ENCODE assay signal across 15 cellular contexts in the genomic region with DNA sequence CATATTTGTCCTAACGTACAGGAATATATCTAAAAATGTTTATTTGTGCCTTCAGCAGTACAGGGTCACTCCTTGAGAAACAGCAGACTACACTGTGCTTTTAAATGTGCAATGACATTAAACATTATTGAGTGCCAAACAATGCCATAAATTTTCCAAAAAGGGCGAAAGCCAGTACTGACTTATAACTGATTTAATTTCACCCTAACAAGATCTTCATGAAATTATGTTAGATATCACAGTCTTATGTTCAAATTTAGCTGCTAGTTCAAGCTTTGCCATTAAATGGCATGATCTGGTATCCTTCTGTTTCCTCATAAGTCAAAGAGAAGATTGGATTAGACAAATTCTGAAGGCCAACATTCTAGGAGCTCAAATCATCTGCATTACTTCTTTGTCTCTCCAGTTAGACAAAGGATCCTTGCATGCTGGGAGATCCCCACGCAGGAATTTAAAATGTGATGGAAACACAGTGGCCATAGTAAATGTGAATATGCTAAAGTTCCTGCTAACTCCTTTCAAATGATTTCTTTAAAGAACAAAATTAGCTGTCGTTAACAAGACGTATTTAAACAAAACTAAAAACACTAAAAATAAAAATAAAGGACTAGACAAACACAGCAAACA. TPM values are rescaled to one million over a fixed set of nuclear protein-coding genes. Genes with fewer than 3 reads are reported as not detected.
DNase-seq lines count a peak whose midpoint lies in the region; TF ChIP-seq lines count a peak whose summit lies in the region.
"Had no signal": no experiment of that assay in that cellular context is flagged by ENCODE, and none has a peak within 500 bp of the region (broad histone marks: within the 10 kb centered on the region; RNA-seq: fewer than 3 reads in every experiment).

No MANE protein-coding gene starts in this region.

- no peaks in the 10 kb centered on the region for H3K27me3 ChIP-seq in SK-N-SH (ENCODE audit: insufficient read depth)
- H3K27me3 ChIP-seq in spleen (replicated peaks in 1 of 7): no peaks in the 10 kb centered on the region
- no peaks in the 10 kb centered on the region for H3K27me3 ChIP-seq in thyroid gland

- H3K4me2 ChIP-seq in SK-N-SH (no peak overlapping the region), OCI-LY7 (ENCODE audit: low read length) (no peak overlapping the region)

- CTCF ChIA-PET in SK-N-SH (lab: Yijun Ruan, JAX): interaction anchor here (1.3 kb wide), 1 partner anchor 20 kb away, joined by 3 read pairs; no protein-coding TSS in a partner anchor
- CTCF ChIA-PET in OCI-LY7 (lab: Charles Lee; ENCODE audit: unreplicated experiment): no interaction called here

- BruUV-seq in OCI-LY7 (replicated peaks; lab: Mats Ljungman, UMichigan): no TSS peak

- TF ChIP-seq CTCF in SK-N-SH (IDR thresholded peaks at IDR 0.05) (no peak), progenitor cell of endocrine pancreas (IDR thresholded peaks at IDR 0.05; ENCODE audit: unreplicated experiment) (no peak), OCI-LY7 (conservative IDR thresholded peaks at IDR 0.05; ENCODE audit: low read length) (no peak), spleen (IDR thresholded peaks at IDR 0.05 in 8 of 11, conservative IDR thresholded peaks at IDR 0.05 in 3 of 11) (no peak), thyroid gland (IDR thresholded peaks at IDR 0.05) (no peak)

- H3F3A ChIP-seq in SK-N-SH (replicated peaks; ENCODE audit: insufficient read depth): no peaks in the 10 kb centered on the region

- no peak for TF ChIP-seq RAD21 in SK-N-SH (IDR thresholded peaks at IDR 0.05; ENCODE audit: low read length)

- intact Hi-C loops in OCI-LY7 (cut with micrococcal nuclease; ENCODE audit: unreplicated experiment): no loop called here
- intact Hi-C loops in spleen (cut with DNase I; ENCODE audit: low total_unique reads): no loop called here
- intact Hi-C loops in thyroid gland (cut with DNase I): no loop called here

- TF ChIP-seq POLR2A in spleen (IDR thresholded peaks at IDR 0.05): no peak
- no peak for TF ChIP-seq POLR2A in thyroid gland (IDR thresholded peaks at IDR 0.05)

- H3K9ac ChIP-seq in SK-N-SH: no peak overlapping the region

- H3K9me2 ChIP-seq in SK-N-SH (no peaks in the 10 kb centered on the region), OCI-LY7 (ENCODE audit: insufficient read depth, low read length) (no peaks in the 10 kb centered on the region)

- H3K9me3 ChIP-seq in SK-N-SH (no peaks in the 10 kb centered on the region), OCI-LY7 (ENCODE audit: low read length) (no peaks in the 10 kb centered on the region), spleen (no peaks in the 10 kb centered on the region), thyroid gland (no peaks in the 10 kb centered on the region)

- WGBS in SK-N-SH (ENCODE audit: low lambda C conversion rate): 64% methylated on average over 5 of the region's 5 CpGs
- WGBS in spleen, 5 donors: 88 to 93% (median 91%) methylated on average over 5 of the region's 5 CpGs
- WGBS in thyroid gland, 2 donors: 89 to 93% methylated on average over 5 of the region's 5 CpGs

- H3K79me2 ChIP-seq in SK-N-SH (ENCODE audit: insufficient read depth): no peaks in the 10 kb centered on the region
- H3K79me2 ChIP-seq in OCI-LY7 (ENCODE audit: insufficient read depth, low read depth, low read length): no peaks in the 10 kb centered on the region

- H3K27ac ChIP-seq in SK-N-SH (ENCODE audit: low read depth in 2 of 2, low read length in 1 of 2) (no peak overlapping the region), OCI-LY7 (ENCODE audit: low read depth, low read length, poor library complexity, severe bottlenecking) (no peak overlapping the region), spleen (no peak overlapping the region), thyroid gland (no peak overlapping the region)

- H3K27ac Mint-ChIP-seq in progenitor cell of endocrine pancreas: peak overlapping the region; percentile 7
- H3K27ac Mint-ChIP-seq: B cell; CD8-positive, alpha-beta T cell had no signal

- H4K20me1 ChIP-seq in SK-N-SH (ENCODE audit: insufficient read depth): no peaks in the 10 kb centered on the region
- H4K20me1 ChIP-seq in OCI-LY7 (ENCODE audit: insufficient read depth, low read length): no peaks in the 10 kb centered on the region

- no peaks in the 10 kb centered on the region for H3K36me3 Mint-ChIP-seq in progenitor cell of endocrine pancreas (ENCODE audit: insufficient read depth)
- H3K36me3 Mint-ChIP-seq: CD8-positive, alpha-beta T cell had no signal

- peak in 1 of 2 experiments; percentile 64; a peak in 1 of 4 replicates for TF ChIP-seq EP300 in SK-N-SH (IDR thresholded peaks at IDR 0.05; ENCODE audit: borderline replicate concordance in 1 of 2, low read depth in 1 of 2, low read length in 1 of 2)

- H3K9me3 Mint-ChIP-seq in progenitor cell of endocrine pancreas (ENCODE audit: low read depth): no peaks in the 10 kb centered on the region
- H3K9me3 Mint-ChIP-seq: CD8-positive, alpha-beta T cell had no signal

- DNase-seq in Ammon's horn (ENCODE audit: low spot score) (peak; percentile 37), SK-N-SH (no peak), globus pallidus (ENCODE audit: low spot score) (peak; percentile 68), progenitor cell of endocrine pancreas (ENCODE audit: low spot score, unreplicated experiment) (no peak), OCI-LY7 (ENCODE audit: low spot score) (no peak), spleen (no peak), SKM-1 treated with dmso at 0.1 percent for 144 hours (lab: John Stamatoyannopoulos, UW; ENCODE audit: unreplicated experiment) (no peak), thyroid gland (no peak)
- DNase-seq: CD8-positive, alpha-beta T cell; GF-D8; NCI-H1417 treated with DMSO at 0.1 percent for 48 hours; NCI-H2029; NCI-H526; SHP77 treated with DMSO at 0.1 percent for 48 hours had no signal

- H3K4me3 ChIP-seq in SK-N-SH (ENCODE audit: low read depth in 2 of 2, low read length in 1 of 2) (no peak overlapping the region), OCI-LY7 (ENCODE audit: low read depth, low read length, poor library complexity, severe bottlenecking) (no peak overlapping the region), spleen (no peak overlapping the region), thyroid gland (replicated peaks in 1 of 3) (no peak overlapping the region)

- no peaks in the 10 kb centered on the region for H3K27me3 Mint-ChIP-seq in progenitor cell of endocrine pancreas
- H3K27me3 Mint-ChIP-seq: B cell had no signal

- no peak overlapping the region for H3K4me3 Mint-ChIP-seq in progenitor cell of endocrine pancreas (ENCODE audit: low read depth)
- H3K4me3 Mint-ChIP-seq: B cell; CD8-positive, alpha-beta T cell had no signal

- no peaks in the 10 kb centered on the region for H3K4me1 Mint-ChIP-seq in progenitor cell of endocrine pancreas (ENCODE audit: low read depth)

- POLR2A ChIA-PET in SK-N-SH (lab: Yijun Ruan, JAX) (no interaction called here), OCI-LY7 (lab: Charles Lee) (no interaction called here)

- no peak overlapping the region for H2AFZ ChIP-seq in SK-N-SH (ENCODE audit: low read depth)
- no peak overlapping the region for H2AFZ ChIP-seq in OCI-LY7 (ENCODE audit: low read length)

- H3K36me3 ChIP-seq in SK-N-SH (replicated peaks in 1 of 2; ENCODE audit: control insufficient read depth in 1 of 2, insufficient read depth in 2 of 2, low read length in 1 of 2) (no peaks in the 10 kb centered on the region), OCI-LY7 (ENCODE audit: insufficient read depth, low read length) (no peaks in the 10 kb centered on the region), spleen (no peaks in the 10 kb centered on the region), thyroid gland (no peaks in the 10 kb centered on the region)

- H3K4me1 ChIP-seq in SK-N-SH (ENCODE audit: control insufficient read depth in 1 of 2, insufficient read depth in 2 of 2, low read depth in 1 of 2, low read length in 1 of 2): no peaks in the 10 kb centered on the region; a peak in 2 of 4 replicates
- H3K4me1 ChIP-seq in OCI-LY7 (ENCODE audit: insufficient read depth, low read length, poor library complexity, severe bottlenecking): no peaks in the 10 kb centered on the region
- H3K4me1 ChIP-seq in spleen: peaks cover 0 to 15% (median 0%) of the 10 kb centered on the region in 6 donors
- H3K4me1 ChIP-seq in thyroid gland: no peaks in the 10 kb centered on the region

TF ChIP-seq in SK-N-SH, 30 proteins besides CTCF, POLR2A, EP300 and RAD21:
- TF ChIP-seq, protein P1, sequence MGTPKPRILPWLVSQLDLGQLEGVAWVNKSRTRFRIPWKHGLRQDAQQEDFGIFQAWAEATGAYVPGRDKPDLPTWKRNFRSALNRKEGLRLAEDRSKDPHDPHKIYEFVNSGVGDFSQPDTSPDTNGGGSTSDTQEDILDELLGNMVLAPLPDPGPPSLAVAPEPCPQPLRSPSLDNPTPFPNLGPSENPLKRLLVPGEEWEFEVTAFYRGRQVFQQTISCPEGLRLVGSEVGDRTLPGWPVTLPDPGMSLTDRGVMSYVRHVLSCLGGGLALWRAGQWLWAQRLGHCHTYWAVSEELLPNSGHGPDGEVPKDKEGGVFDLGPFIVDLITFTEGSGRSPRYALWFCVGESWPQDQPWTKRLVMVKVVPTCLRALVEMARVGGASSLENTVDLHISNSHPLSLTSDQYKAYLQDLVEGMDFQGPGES (IDR thresholded peaks at IDR 0.05; ENCODE audit: low read depth, low read length): no peak
- TF ChIP-seq FOSL2 (IDR thresholded peaks at IDR 0.05; ENCODE audit: borderline replicate concordance, low read depth) (no peak), RCOR1 (IDR thresholded peaks at IDR 0.05; ENCODE audit: low read length) (no peak), GATA2 (CRISPR knock-in tag; IDR thresholded peaks at IDR 0.05) (peak; percentile 58; the same call in 1 of the 2 replicates), NFIC (IDR thresholded peaks at IDR 0.05; ENCODE audit: borderline replicate concordance) (no peak)
- TF ChIP-seq, protein P2, sequence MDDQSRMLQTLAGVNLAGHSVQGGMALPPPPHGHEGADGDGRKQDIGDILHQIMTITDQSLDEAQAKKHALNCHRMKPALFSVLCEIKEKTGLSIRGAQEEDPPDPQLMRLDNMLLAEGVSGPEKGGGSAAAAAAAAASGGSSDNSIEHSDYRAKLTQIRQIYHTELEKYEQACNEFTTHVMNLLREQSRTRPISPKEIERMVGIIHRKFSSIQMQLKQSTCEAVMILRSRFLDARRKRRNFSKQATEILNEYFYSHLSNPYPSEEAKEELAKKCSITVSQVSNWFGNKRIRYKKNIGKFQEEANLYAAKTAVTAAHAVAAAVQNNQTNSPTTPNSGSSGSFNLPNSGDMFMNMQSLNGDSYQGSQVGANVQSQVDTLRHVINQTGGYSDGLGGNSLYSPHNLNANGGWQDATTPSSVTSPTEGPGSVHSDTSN (IDR thresholded peaks at IDR 0.05): no peak

RNA-seq across cellular contexts. Expression of a gene that starts 39.9 kb away (rescaled TPM):
- polyA plus RNA-seq in SK-N-SH (2012; rRNA removed) (9.1 and 12.2 TPM in 2 replicates), spleen (10 to 100 TPM; 36.3 to 46.6 (median 40.8) TPM)
- polyA plus RNA-seq in SK-N-SH (2012; cell fraction: cytosol; rRNA removed): 12.5 and 15.3 TPM in 2 replicates
- 20.3 and 21.2 TPM in 2 replicates for polyA plus RNA-seq in SK-N-SH (2012; cell fraction: nucleus; rRNA removed)
- total RNA-seq in progenitor cell of endocrine pancreas (35.1 and 39.2 TPM in 2 replicates), OCI-LY7 (2022) (21.0 and 27.2 TPM in 2 replicates), spleen (10 to 100 TPM; 34.5 to 82.2 (median 47.9) TPM), thyroid gland (100 to 1,000 TPM in 2 of 4 donors, 10 to 100 TPM in 2; 55.0 to 118 (median 86.6) TPM)
- 12.7 and 13.6 TPM in 2 replicates for total RNA-seq in OCI-LY7 (2014; rRNA removed; shearing (Covaris generic))

Comparison
In these comparisons a context has a peak if more than half of its experiments do, and no peak if none do; other contexts are left out.
1. DNase-seq: peak in Ammon's horn (single experiment) and globus pallidus (single experiment); none in SK-N-SH (single experiment), progenitor cell of endocrine pancreas (single experiment), OCI-LY7 (single experiment), spleen (single experiment), SKM-1 treated with dmso at 0.1 percent for 144 hours (single experiment) and thyroid gland (0 of 2).